In genomic region chr3:47512416-47513124, GRCh38 we compare ENCODE assay signal across 7 cellular contexts. TPM values are rescaled to one million over a fixed set of nuclear protein-coding genes. Genes with fewer than 3 reads are reported as not detected.
DNase-seq lines count a peak whose midpoint lies in the region; ATAC-seq and TF ChIP-seq lines count a peak whose summit lies in the region.

No MANE protein-coding gene starts in this region.

- peak; percentile 7 for ATAC-seq in activated CD8-positive, alpha-beta T cell treated with anti-CD3 and anti-CD28 coated beads, Interleukin-2, amount 10 ng/mL, durations not matched to agents 7 days and 5 days
- ATAC-seq in GM21786 (IDR thresholded peaks at IDR 0.05; ENCODE audit: unreplicated experiment): no peak

- peak overlapping the region; percentile 99 for H3K27ac Mint-ChIP-seq in activated CD8-positive, alpha-beta T cell treated with anti-CD3 and anti-CD28 coated beads, Interleukin-2, amount 10 ng/mL, durations not matched to agents 7 days and 5 days
- peak overlapping the region; percentile 97 for H3K27ac Mint-ChIP-seq in osteocyte (ENCODE audit: unreplicated experiment)

- POLR2A ChIA-PET in activated CD8-positive, alpha-beta T cell treated with anti-CD3 and anti-CD28 coated beads, Interleukin-2, amount 10 ng/mL, durations not matched to agents 7 days and 5 days (lab: Charles Lee): interaction anchor here (0.5 to 1.5 kb wide), 11 partner anchors 8 to 1709 kb away, joined by 3 to 7 read pairs (median 4); partner anchors contain the start of genes PRKAR2A, PTPN23 and SCAP

- peak overlapping the region; percentile 99 for H3K4me3 Mint-ChIP-seq in activated CD8-positive, alpha-beta T cell treated with anti-CD3 and anti-CD28 coated beads, Interleukin-2, amount 10 ng/mL, durations not matched to agents 7 days and 5 days
- peak overlapping the region; percentile 96 for H3K4me3 Mint-ChIP-seq in osteocyte (ENCODE audit: unreplicated experiment)

- peaks cover 19% of the 10 kb centered on the region for H3K4me1 Mint-ChIP-seq in activated CD8-positive, alpha-beta T cell treated with anti-CD3 and anti-CD28 coated beads, Interleukin-2, amount 10 ng/mL, durations not matched to agents 7 days and 5 days (ENCODE audit: low read depth)
- H3K4me1 Mint-ChIP-seq in osteocyte (ENCODE audit: unreplicated experiment): peaks cover 19% of the 10 kb centered on the region

- no peak for TF ChIP-seq CTCF in GM12865 (IDR thresholded peaks at IDR 0.05; ENCODE audit: insufficient read depth, low read depth, low read length, missing control alignments)
- no peak for TF ChIP-seq CTCF in fibroblast of villous mesenchyme (IDR thresholded peaks at IDR 0.05; ENCODE audit: insufficient read depth, low read depth, low read length)
- TF ChIP-seq CTCF in osteocyte (IDR thresholded peaks at IDR 0.05): no peak

- CTCF ChIA-PET in activated CD8-positive, alpha-beta T cell treated with anti-CD3 and anti-CD28 coated beads, Interleukin-2, amount 10 ng/mL, durations not matched to agents 7 days and 5 days (lab: Charles Lee): interaction anchor here (0.7 to 4.7 kb wide), 5 partner anchors 9 to 289 kb away, joined by 3 to 26 read pairs (median 3); no protein-coding TSS in a partner anchor

- DNase-seq in GM12865 (ENCODE audit: low read depth): peak; percentile 43
- peak; percentile 7 for DNase-seq in LoVo (ENCODE audit: low spot score)
- DNase-seq in activated CD8-positive, alpha-beta T cell treated with anti-CD3 and anti-CD28 coated beads, Interleukin-2, amount 10 ng/mL, durations not matched to agents 7 days and 5 days: peak; percentile 38
- DNase-seq in fibroblast of villous mesenchyme (ENCODE audit: low read depth): peak; percentile 35
- no peak for DNase-seq in osteocyte (ENCODE audit: extremely low spot score, unreplicated experiment)
- no peak for DNase-seq in 8988T

- peaks cover 38% of the 10 kb centered on the region for H3K36me3 Mint-ChIP-seq in activated CD8-positive, alpha-beta T cell treated with anti-CD3 and anti-CD28 coated beads, Interleukin-2, amount 10 ng/mL, durations not matched to agents 7 days and 5 days (ENCODE audit: low read depth)
- H3K36me3 Mint-ChIP-seq in osteocyte (ENCODE audit: unreplicated experiment): peaks cover 10% of the 10 kb centered on the region

- H3K4me3 ChIP-seq in GM12865 (ENCODE audit: low read depth, low read length) (peak overlapping the region; percentile 61), fibroblast of villous mesenchyme (ENCODE audit: low read depth, low read length) (peak overlapping the region; percentile 93)

- peaks cover 6% of the 10 kb centered on the region for H3K27me3 Mint-ChIP-seq in activated CD8-positive, alpha-beta T cell treated with anti-CD3 and anti-CD28 coated beads, Interleukin-2, amount 10 ng/mL, durations not matched to agents 7 days and 5 days (ENCODE audit: low read depth)
- H3K27me3 Mint-ChIP-seq in osteocyte (ENCODE audit: unreplicated experiment): peaks cover 2% of the 10 kb centered on the region

- H3K9me3 Mint-ChIP-seq in activated CD8-positive, alpha-beta T cell treated with anti-CD3 and anti-CD28 coated beads, Interleukin-2, amount 10 ng/mL, durations not matched to agents 7 days and 5 days (ENCODE audit: insufficient read depth): no peaks in the 10 kb centered on the region
- no peaks in the 10 kb centered on the region for H3K9me3 Mint-ChIP-seq in osteocyte (ENCODE audit: unreplicated experiment)

RNA-seq across cellular contexts. Expression of gene ELP6, which starts 0.9 kb away (rescaled TPM):
- 10 to 100 TPM; 52.1 to 53.0 TPM for total RNA-seq in activated CD8-positive, alpha-beta T cell treated with anti-CD3 and anti-CD28 coated beads, Interleukin-2, amount 10 ng/mL, durations not matched to agents 7 days and 5 days
- total RNA-seq in fibroblast of villous mesenchyme (30.6 and 39.3 TPM in 2 replicates), osteocyte (40.3 and 44.1 TPM in 2 replicates)

RNA-seq across cellular contexts. Expression of gene SCAP, which starts 36.8 kb away (rescaled TPM):
- 10 to 100 TPM; 57.5 to 60.7 TPM for total RNA-seq in activated CD8-positive, alpha-beta T cell treated with anti-CD3 and anti-CD28 coated beads, Interleukin-2, amount 10 ng/mL, durations not matched to agents 7 days and 5 days
- total RNA-seq in fibroblast of villous mesenchyme (50.3 and 66.5 TPM in 2 replicates), osteocyte (76.4 and 86.7 TPM in 2 replicates)

Comparison
In these comparisons a context has a peak if more than half of its experiments do, and no peak if none do; other contexts are left out.
1. DNase-seq: peak in GM12865 (single experiment), LoVo (single experiment), activated CD8-positive, alpha-beta T cell treated with anti-CD3 and anti-CD28 coated beads, Interleukin-2, amount 10 ng/mL, durations not matched to agents 7 days and 5 days (single experiment) and fibroblast of villous mesenchyme (single experiment); none in osteocyte (single experiment) and 8988T (single experiment).